In genomic region chr17:58525239-58525638, GRCh38 we compare ENCODE assay signal across 11 cellular contexts. TPM values are rescaled to one million over a fixed set of nuclear protein-coding genes. Genes with fewer than 3 reads are reported as not detected.
DNase-seq lines count a peak whose midpoint lies in the region; ATAC-seq and TF ChIP-seq lines count a peak whose summit lies in the region.
"Had no signal": no experiment of that assay in that cellular context is flagged by ENCODE, and none has a peak within 500 bp of the region (broad histone marks: within the 10 kb centered on the region; RNA-seq: fewer than 3 reads in every experiment).

No MANE protein-coding gene starts in this region.

- intact Hi-C loops in left cardiac atrium (cut with DNase I): loop anchor here (10.0 kb wide), 2 partner anchors 50 to 170 kb away; partner anchors contain the start of genes RAD51C (in 1 of the 2) and TEX14 (in 1 of the 2)

- TF ChIP-seq CTCF in astrocyte of the cerebellum (IDR thresholded peaks at IDR 0.05; ENCODE audit: low read depth, low read length, missing control alignments): no peak

- in situ Hi-C loops in astrocyte of the cerebellum (cut with HindIII; ENCODE audit: low sequenced_read_pairs): no loop called here

- H3K4me3 ChIP-seq in astrocyte of the cerebellum (ENCODE audit: low read depth, low read length): no peak overlapping the region

- peak; percentile 47 to 80 for ATAC-seq in left cardiac atrium
- ATAC-seq in HG02840 (IDR thresholded peaks at IDR 0.05; ENCODE audit: low FRiP score, unreplicated experiment): no peak
- ATAC-seq in HG03196 (IDR thresholded peaks at IDR 0.05; ENCODE audit: unreplicated experiment): no peak

- DNase-seq in Daoy (ENCODE audit: low read depth): peak; percentile 79
- peak; percentile 87 for DNase-seq in astrocyte of the cerebellum (ENCODE audit: low read depth)
- DNase-seq in left cardiac atrium: peak; percentile 72
- DNase-seq in renal cortical epithelial cell (ENCODE audit: low read depth): peak; percentile 79
- no peak for DNase-seq in NCI-H2107 treated with DMSO at 0.1 percent for 48 hours (lab: John Stamatoyannopoulos, UW; ENCODE audit: unreplicated experiment)
- no peak for DNase-seq in inferior parietal cortex (ENCODE audit: extremely low spot score)
- DNase-seq: activated T-cell treated with anti-CD3 and anti-CD28 coated beads, Interleukin-2, amount 50 U/mL, for 24 hours; COR-L47; NCI-H146 had no signal

RNA-seq across cellular contexts. Expression of gene MTMR4, which starts 10.8 kb away (rescaled TPM):
- 19.9 and 27.6 TPM in 2 replicates for total RNA-seq in Daoy (2014; rRNA removed; shearing (Covaris generic))
- total RNA-seq in left cardiac atrium (10 to 100 TPM; 11.6 to 17.4 TPM), renal cortical epithelial cell (41.7 and 46.1 TPM in 2 replicates)

RNA-seq across cellular contexts. Expression of gene HSF5, which starts 37.0 kb away (rescaled TPM):
- 0.06 TPM in 1 of 2 replicates, not detected in the other for total RNA-seq in Daoy (2014; rRNA removed; shearing (Covaris generic))
- under 1 TPM; 0.06 to 0.10 TPM for total RNA-seq in left cardiac atrium
- under 0.01 TPM in 1 of 2 replicates, not detected in the other for total RNA-seq in renal cortical epithelial cell

Comparison
In these comparisons a context has a peak if more than half of its experiments do, and no peak if none do; other contexts are left out.
1. DNase-seq: peak in Daoy (single experiment), astrocyte of the cerebellum (single experiment), left cardiac atrium (single experiment) and renal cortical epithelial cell (single experiment); none in NCI-H2107 treated with DMSO at 0.1 percent for 48 hours (single experiment) and inferior parietal cortex (single experiment).
2. ATAC-seq: peak in left cardiac atrium (2 of 2); none in HG02840 (single experiment) and HG03196 (single experiment).